1 cellular context compared by ENCODE assay signal in the genomic region with DNA sequence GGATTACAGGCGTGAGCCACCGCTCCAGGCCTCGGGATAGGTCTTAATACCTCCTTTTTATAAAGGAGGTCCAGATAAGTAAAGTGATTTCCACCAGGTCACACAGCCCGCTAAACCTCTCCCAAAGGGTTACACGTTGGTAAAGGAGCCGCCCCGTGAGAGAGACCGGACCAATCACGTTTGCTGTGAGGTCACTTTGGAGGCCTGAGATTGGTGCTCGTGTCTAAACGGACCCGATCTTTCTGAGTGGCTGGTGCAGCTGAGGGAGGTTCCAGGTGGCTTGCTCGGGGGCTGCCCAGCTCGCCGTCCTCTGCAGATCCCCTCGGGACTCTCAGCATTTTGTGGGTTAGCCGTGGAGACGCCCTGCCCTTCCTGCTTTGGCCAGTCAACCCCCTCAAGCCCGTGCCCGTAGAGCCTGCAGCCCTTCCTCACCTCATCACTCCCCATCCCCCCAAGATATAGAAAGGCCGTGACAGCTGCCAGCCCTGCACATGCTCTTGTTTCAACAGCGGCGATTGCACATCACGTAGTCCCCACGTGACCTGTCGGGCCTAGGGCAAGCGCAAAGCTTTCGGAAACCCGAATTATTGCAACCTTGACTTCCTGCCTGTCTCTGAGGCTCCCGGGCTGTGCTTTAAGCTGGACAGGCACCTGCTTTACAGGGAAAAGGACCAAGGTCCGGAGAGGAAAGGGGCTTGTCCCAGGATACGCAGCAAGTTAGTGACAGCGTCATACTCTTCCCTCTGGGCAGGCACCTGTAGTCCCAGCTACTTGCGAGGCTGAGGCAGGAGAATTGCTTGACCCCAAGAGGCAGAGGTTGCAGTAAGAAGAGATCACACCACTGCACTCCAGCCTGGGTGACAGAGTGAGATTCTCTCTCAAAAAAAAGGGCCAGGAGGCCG.
TF ChIP-seq lines count a peak whose summit lies in the region.

No MANE protein-coding gene starts in this region.

TF ChIP-seq in WTC11, 78 proteins besides CTCF, POLR2A, EP300 and RAD21 (continued from another document):
- TF ChIP-seq, protein P1, sequence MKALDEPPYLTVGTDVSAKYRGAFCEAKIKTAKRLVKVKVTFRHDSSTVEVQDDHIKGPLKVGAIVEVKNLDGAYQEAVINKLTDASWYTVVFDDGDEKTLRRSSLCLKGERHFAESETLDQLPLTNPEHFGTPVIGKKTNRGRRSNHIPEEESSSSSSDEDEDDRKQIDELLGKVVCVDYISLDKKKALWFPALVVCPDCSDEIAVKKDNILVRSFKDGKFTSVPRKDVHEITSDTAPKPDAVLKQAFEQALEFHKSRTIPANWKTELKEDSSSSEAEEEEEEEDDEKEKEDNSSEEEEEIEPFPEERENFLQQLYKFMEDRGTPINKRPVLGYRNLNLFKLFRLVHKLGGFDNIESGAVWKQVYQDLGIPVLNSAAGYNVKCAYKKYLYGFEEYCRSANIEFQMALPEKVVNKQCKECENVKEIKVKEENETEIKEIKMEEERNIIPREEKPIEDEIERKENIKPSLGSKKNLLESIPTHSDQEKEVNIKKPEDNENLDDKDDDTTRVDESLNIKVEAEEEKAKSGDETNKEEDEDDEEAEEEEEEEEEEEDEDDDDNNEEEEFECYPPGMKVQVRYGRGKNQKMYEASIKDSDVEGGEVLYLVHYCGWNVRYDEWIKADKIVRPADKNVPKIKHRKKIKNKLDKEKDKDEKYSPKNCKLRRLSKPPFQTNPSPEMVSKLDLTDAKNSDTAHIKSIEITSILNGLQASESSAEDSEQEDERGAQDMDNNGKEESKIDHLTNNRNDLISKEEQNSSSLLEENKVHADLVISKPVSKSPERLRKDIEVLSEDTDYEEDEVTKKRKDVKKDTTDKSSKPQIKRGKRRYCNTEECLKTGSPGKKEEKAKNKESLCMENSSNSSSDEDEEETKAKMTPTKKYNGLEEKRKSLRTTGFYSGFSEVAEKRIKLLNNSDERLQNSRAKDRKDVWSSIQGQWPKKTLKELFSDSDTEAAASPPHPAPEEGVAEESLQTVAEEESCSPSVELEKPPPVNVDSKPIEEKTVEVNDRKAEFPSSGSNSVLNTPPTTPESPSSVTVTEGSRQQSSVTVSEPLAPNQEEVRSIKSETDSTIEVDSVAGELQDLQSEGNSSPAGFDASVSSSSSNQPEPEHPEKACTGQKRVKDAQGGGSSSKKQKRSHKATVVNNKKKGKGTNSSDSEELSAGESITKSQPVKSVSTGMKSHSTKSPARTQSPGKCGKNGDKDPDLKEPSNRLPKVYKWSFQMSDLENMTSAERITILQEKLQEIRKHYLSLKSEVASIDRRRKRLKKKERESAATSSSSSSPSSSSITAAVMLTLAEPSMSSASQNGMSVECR (CRISPR knock-in tag; IDR thresholded peaks at IDR 0.05; ENCODE audit: borderline replicate concordance), result peak; percentile 54; the same call in 1 of the 2 replicates
- no peak for TF ChIP-seq SP1 (CRISPR knock-in tag; conservative IDR thresholded peaks at IDR 0.05)
- TF ChIP-seq, protein P2, sequence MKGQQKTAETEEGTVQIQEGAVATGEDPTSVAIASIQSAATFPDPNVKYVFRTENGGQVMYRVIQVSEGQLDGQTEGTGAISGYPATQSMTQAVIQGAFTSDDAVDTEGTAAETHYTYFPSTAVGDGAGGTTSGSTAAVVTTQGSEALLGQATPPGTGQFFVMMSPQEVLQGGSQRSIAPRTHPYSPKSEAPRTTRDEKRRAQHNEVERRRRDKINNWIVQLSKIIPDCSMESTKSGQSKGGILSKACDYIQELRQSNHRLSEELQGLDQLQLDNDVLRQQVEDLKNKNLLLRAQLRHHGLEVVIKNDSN (CRISPR knock-in tag; IDR thresholded peaks at IDR 0.05), result peak; percentile 96
- TF ChIP-seq NFATC4 (CRISPR knock-in tag; IDR thresholded peaks at IDR 0.05), result no peak
- peak; percentile 56; the same call in 1 of the 2 replicates for TF ChIP-seq ZBTB21 (CRISPR knock-in tag; IDR thresholded peaks at IDR 0.05; ENCODE audit: borderline replicate concordance)
- TF ChIP-seq GABPB1 (CRISPR knock-in tag; IDR thresholded peaks at IDR 0.05), result peak; percentile 90
- TF ChIP-seq JUN (CRISPR knock-in tag; IDR thresholded peaks at IDR 0.05), result no peak
- no peak for TF ChIP-seq PRRX2 (CRISPR knock-in tag; IDR thresholded peaks at IDR 0.05)
- peak; percentile 95 for TF ChIP-seq FOXK1 (CRISPR knock-in tag; IDR thresholded peaks at IDR 0.05)
- TF ChIP-seq ZNF317 (CRISPR knock-in tag; IDR thresholded peaks at IDR 0.05; ENCODE audit: borderline replicate concordance, low read depth), result no peak
- TF ChIP-seq FOXP1 (CRISPR knock-in tag; IDR thresholded peaks at IDR 0.05; ENCODE audit: borderline replicate concordance), result peak; percentile 57; the same call in 1 of the 2 replicates
- TF ChIP-seq, protein P3, sequence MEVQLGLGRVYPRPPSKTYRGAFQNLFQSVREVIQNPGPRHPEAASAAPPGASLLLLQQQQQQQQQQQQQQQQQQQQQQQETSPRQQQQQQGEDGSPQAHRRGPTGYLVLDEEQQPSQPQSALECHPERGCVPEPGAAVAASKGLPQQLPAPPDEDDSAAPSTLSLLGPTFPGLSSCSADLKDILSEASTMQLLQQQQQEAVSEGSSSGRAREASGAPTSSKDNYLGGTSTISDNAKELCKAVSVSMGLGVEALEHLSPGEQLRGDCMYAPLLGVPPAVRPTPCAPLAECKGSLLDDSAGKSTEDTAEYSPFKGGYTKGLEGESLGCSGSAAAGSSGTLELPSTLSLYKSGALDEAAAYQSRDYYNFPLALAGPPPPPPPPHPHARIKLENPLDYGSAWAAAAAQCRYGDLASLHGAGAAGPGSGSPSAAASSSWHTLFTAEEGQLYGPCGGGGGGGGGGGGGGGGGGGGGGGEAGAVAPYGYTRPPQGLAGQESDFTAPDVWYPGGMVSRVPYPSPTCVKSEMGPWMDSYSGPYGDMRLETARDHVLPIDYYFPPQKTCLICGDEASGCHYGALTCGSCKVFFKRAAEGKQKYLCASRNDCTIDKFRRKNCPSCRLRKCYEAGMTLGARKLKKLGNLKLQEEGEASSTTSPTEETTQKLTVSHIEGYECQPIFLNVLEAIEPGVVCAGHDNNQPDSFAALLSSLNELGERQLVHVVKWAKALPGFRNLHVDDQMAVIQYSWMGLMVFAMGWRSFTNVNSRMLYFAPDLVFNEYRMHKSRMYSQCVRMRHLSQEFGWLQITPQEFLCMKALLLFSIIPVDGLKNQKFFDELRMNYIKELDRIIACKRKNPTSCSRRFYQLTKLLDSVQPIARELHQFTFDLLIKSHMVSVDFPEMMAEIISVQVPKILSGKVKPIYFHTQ (CRISPR knock-in tag; IDR thresholded peaks at IDR 0.05), result no peak
- TF ChIP-seq, protein P4, sequence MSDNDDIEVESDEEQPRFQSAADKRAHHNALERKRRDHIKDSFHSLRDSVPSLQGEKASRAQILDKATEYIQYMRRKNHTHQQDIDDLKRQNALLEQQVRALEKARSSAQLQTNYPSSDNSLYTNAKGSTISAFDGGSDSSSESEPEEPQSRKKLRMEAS (CRISPR knock-in tag; IDR thresholded peaks at IDR 0.05), result peak; percentile 97
TF ChIP-seq in WTC11: peak in this region for 10.
